Comparison of ENCODE assay signal across 13 cellular contexts in the genomic region with DNA sequence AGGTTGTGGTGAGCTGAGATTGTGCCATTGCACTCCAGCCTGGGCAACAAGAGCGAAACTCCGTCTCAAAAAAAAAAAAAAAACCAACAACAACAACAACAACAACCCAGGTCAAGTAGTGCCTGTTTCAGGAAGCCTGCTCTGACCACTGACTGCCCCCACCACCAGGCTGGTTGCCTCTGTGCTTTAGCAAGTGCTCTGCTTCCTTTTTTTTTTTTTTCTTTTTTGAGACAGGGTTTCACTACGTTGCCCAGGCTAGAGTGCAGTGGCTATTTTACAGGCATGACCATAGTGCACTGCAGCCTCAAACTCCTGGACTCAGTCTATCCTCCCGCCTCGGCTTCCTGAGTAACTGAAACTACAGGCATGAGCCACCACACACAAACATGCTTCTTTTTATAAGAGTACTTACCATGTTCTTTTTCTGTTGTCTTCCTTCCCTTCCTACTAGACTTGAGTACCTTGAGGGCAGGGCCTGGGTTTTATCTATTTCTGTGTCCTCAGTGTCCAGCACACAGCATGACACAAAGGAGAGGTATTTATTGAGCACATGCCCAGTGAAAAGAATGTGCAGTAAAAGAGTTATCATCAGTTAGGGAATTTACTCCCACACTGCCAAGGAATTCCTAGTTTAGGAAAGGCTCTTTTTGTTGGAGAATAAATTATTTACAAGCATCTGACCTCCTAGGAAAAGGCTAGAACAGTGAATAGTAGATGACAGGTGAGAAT. TPM values are rescaled to one million over a fixed set of nuclear protein-coding genes. Genes with fewer than 3 reads are reported as not detected.
A peak's percentile ranks its signal among the peaks of the same experiment; 100 is the strongest.
DNase-seq lines count a peak whose midpoint lies in the region; ATAC-seq, FAIRE-seq and TF ChIP-seq lines count a peak whose summit lies in the region.
"Had no signal": no experiment of that assay in that cellular context is flagged by ENCODE, and none has a peak within 500 bp of the region (broad histone marks: within the 10 kb centered on the region; RNA-seq: fewer than 3 reads in every experiment).

No MANE protein-coding gene starts in this region.

- no peak for FAIRE-seq in GM12878 (lab: Jason Lieb, UNC)

- SMC1A ChIA-PET in GM12878 (lab: Charles Lee; ENCODE audit: uncharacterized antibody, unreplicated experiment) = no interaction called here

- no peak overlapping the region for H3K9ac ChIP-seq in GM12878 (ENCODE audit: control insufficient read depth, insufficient read depth, low read length)

- peaks cover 6% of the 10 kb centered on the region; the same call in 1 of the 2 replicates for H3K4me1 ChIP-seq in GM12878 (ENCODE audit: control insufficient read depth, insufficient read depth, low read length)
- peaks cover 18% of the 10 kb centered on the region for H3K4me1 ChIP-seq in mucosa of descending colon (ENCODE audit: low read depth)
- peaks cover 0 to 5% of the 10 kb centered on the region in 2 donors for H3K4me1 ChIP-seq in thyroid gland

- ATAC-seq in GM12878 (no peak), mucosa of descending colon (peak; percentile 73), GM21528 (IDR thresholded peaks at IDR 0.05; ENCODE audit: low FRiP score, unreplicated experiment) (no peak), GM19328 (IDR thresholded peaks at IDR 0.05; ENCODE audit: unreplicated experiment) (no peak)
- ATAC-seq: activated naive CD4-positive, alpha-beta T cell treated with anti-CD3 and anti-CD28 coated beads, Interleukin-2, amount 50 U/mL, for 72 hours; WTC11 had no signal

- H3K4me3 ChIP-seq in GM12878 (no peak overlapping the region), mucosa of descending colon (no peak overlapping the region), thyroid gland (replicated peaks in 1 of 3) (no peak overlapping the region)
- H3K4me3 ChIP-seq: testis had no signal

- CTCF ChIA-PET in GM12878 (lab: Yijun Ruan, JAX) = no interaction called here

- no peaks in the 10 kb centered on the region for H4K20me1 ChIP-seq in GM12878 (ENCODE audit: control insufficient read depth, insufficient read depth)

- RAD21 ChIA-PET in GM12878 (lab: Charles Lee; ENCODE audit: unreplicated experiment) = no interaction called here

- intact Hi-C loops in GM12878 (cut with micrococcal nuclease; ENCODE audit: unreplicated experiment) (no loop called here), mucosa of descending colon (cut with DNase I, micrococcal nuclease) (no loop called here), thyroid gland (cut with DNase I) (no loop called here)

- DNase-seq in Ammon's horn (ENCODE audit: low spot score) (peak; percentile 38), LoVo (ENCODE audit: low spot score) (peak; percentile 71), GM12878 (ENCODE audit: low read depth, low spot score) (no peak), mucosa of descending colon (no peak), thyroid gland (no peak), DMS79 treated with DMSO at 0.1 percent for 48 hours (lab: John Stamatoyannopoulos, UW) (no peak)
- DNase-seq: NCI-H524 treated with DMSO at 0.1 percent for 48 hours; stimulated activated CD4-positive, alpha-beta T cell treated with anti-CD3 and anti-CD28 coated beads, Interleukin-4, amount 100 ng/mL, for 1 hour; testis had no signal

- no TSS peak for BruUV-seq in GM12878 (replicated peaks; lab: Mats Ljungman, UMichigan)

- POLR2A ChIA-PET in GM12878 (lab: Charles Lee) = no interaction called here

- TF ChIP-seq CTCF in GM12878 (IDR thresholded peaks at IDR 0.05 in 2 of 3, conservative IDR thresholded peaks at IDR 0.05 in 1 of 3; ENCODE audit: control insufficient read depth in 2 of 3, extremely low read depth in 1 of 3, insufficient read depth in 1 of 3, low read depth in 3 of 3, low read length in 3 of 3) (no peak), mucosa of descending colon (IDR thresholded peaks at IDR 0.05) (no peak), thyroid gland (IDR thresholded peaks at IDR 0.05) (no peak)

- 0 out of 2 replicates have a peak overlapping the region, but pooled peaks have one; percentile 4 for H2AFZ ChIP-seq in GM12878 (ENCODE audit: control insufficient read depth, low read depth, low read length)

- no peak for TF ChIP-seq RAD21 in GM12878 (IDR thresholded peaks at IDR 0.05; ENCODE audit: insufficient read depth, low read depth, low read length)

- TF ChIP-seq EP300 in GM12878 (IDR thresholded peaks at IDR 0.05; ENCODE audit: borderline replicate concordance in 1 of 2, control insufficient read depth in 1 of 2, low read depth in 2 of 2, low read length in 2 of 2) = no peak

- H3K27ac ChIP-seq in GM12878 (ENCODE audit: control insufficient read depth, insufficient read depth) = no peak overlapping the region
- H3K27ac ChIP-seq in thyroid gland = no peak overlapping the region
- H3K27ac ChIP-seq: testis had no signal

- H3K36me3 ChIP-seq in GM12878 (ENCODE audit: control insufficient read depth in 2 of 2, insufficient read depth in 2 of 2, low read length in 1 of 2) (no peaks in the 10 kb centered on the region), mucosa of descending colon (ENCODE audit: low read depth) (no peaks in the 10 kb centered on the region), thyroid gland (no peaks in the 10 kb centered on the region)

- 14% methylated on average over 5 of the region's 5 CpGs for WGBS in GM12878 (ENCODE audit: insufficient coverage, insufficient replicate concordance, low lambda C conversion rate, missing lambda C conversion rate)
- 82 to 90% methylated on average over 5 of the region's 5 CpGs for WGBS in thyroid gland, 2 donors

- H3K27me3 ChIP-seq in GM12878 (replicated peaks in 1 of 2; ENCODE audit: control insufficient read depth in 2 of 2, insufficient read depth in 2 of 2, low read length in 1 of 2) (no peaks in the 10 kb centered on the region), thyroid gland (no peaks in the 10 kb centered on the region)
- H3K27me3 ChIP-seq: testis had no signal

- H3K79me2 ChIP-seq in GM12878 (ENCODE audit: control insufficient read depth, insufficient read depth, low read length) = no peaks in the 10 kb centered on the region

- no peak for TF ChIP-seq POLR2A in GM12878 (IDR thresholded peaks at IDR 0.05; ENCODE audit: low read depth, low read length)
- no peak for TF ChIP-seq POLR2A in thyroid gland (IDR thresholded peaks at IDR 0.05)

- in situ Hi-C loops in GM12878 (cut with MboI) = no loop called here

- H3K9me3 ChIP-seq in GM12878 (replicated peaks; ENCODE audit: control insufficient read depth, insufficient read depth, low read length) (no peaks in the 10 kb centered on the region), mucosa of descending colon (no peaks in the 10 kb centered on the region), thyroid gland (no peaks in the 10 kb centered on the region)
- H3K9me3 ChIP-seq: testis had no signal

- no peak overlapping the region for H3K4me2 ChIP-seq in GM12878 (ENCODE audit: control insufficient read depth, insufficient read depth)

TF ChIP-seq in GM12878, 131 proteins besides CTCF, POLR2A, EP300 and RAD21:
- TF ChIP-seq SP1 (IDR thresholded peaks at IDR 0.05; ENCODE audit: low read depth, low read length) (no peak), MYC (IDR thresholded peaks at IDR 0.05; ENCODE audit: insufficient read depth, insufficient read length, insufficient replicate concordance, low read length, severe bottlenecking) (no peak)

RNA-seq across cellular contexts. Expression of a gene that starts 9.9 kb away (rescaled TPM):
- total RNA-seq in GM12878 (2013; cell fraction: nucleolus; rRNA removed) = 3.2 and 4.1 TPM in 2 replicates
- 6.8 and 7.5 TPM in 2 replicates for total RNA-seq in GM12878 (2014; rRNA removed)
- 17.3 and 18.4 TPM in 2 replicates for total RNA-seq in GM12878 (2014; rRNA removed; fragmentation: Illumina TruSeq; extraction: Trizol)
- total RNA-seq in GM12878 (2021) = 20.0 and 20.2 TPM in 2 replicates
- polyA plus RNA-seq in GM12878 (2011; ENCODE audit: low read depth) = 7.8 TPM
- 13.7 and 16.1 TPM in 2 replicates for polyA plus RNA-seq in GM12878 (2011; rRNA removed)
- 14.9 and 19.2 TPM in 2 replicates for polyA plus RNA-seq in GM12878 (2011; cell fraction: cytosol; rRNA removed)
- polyA plus RNA-seq in GM12878 (2011; cell fraction: nucleus; rRNA removed) = 3.9 and 4.1 TPM in 2 replicates
- polyA plus RNA-seq in GM12878 (2012) = 7.1 and 9.2 TPM in 2 replicates
- polyA plus RNA-seq in GM12878 (2014; fragmentation: Illumina TruSeq; extraction: Trizol) = 15.4 and 15.7 TPM in 2 replicates
- polyA plus RNA-seq in GM12878 (2014; fragmentation: Nextera tagmentation; extraction: Ambion mirVana) = 10 to 100 TPM; 12.4 to 13.4 TPM
- polyA plus RNA-seq in GM12878 (2014; rRNA removed) = 13.1 and 14.0 TPM in 2 replicates
- polyA plus RNA-seq in GM12878 (2016; fragmentation: Nextera tagmentation; extraction: Ambion mirVana) = 10 to 100 TPM; 15.4 to 19.6 TPM
- 19.2 and 23.5 TPM in 2 replicates for polyA minus RNA-seq in GM12878 (2011; rRNA and poly(A)+ RNA removed)
- polyA minus RNA-seq in GM12878 (2011; cell fraction: cytosol; rRNA and poly(A)+ RNA removed) = 4.9 and 5.6 TPM in 2 replicates
- polyA minus RNA-seq in GM12878 (2011; cell fraction: nucleus; rRNA and poly(A)+ RNA removed) = 0.97 and 2.4 TPM in 2 replicates
- 10 to 100 TPM; 18.6 to 22.0 (median 20.3) TPM for total RNA-seq in mucosa of descending colon
- 10 to 100 TPM; 10.6 to 14.7 (median 11.5) TPM for total RNA-seq in thyroid gland

RNA-seq across cellular contexts. Expression of a gene that starts 18.2 kb away (rescaled TPM):
- 22.4 and 24.8 TPM in 2 replicates for total RNA-seq in GM12878 (2013; cell fraction: nucleolus; rRNA removed)
- 8.5 and 11.7 TPM in 2 replicates for total RNA-seq in GM12878 (2014; rRNA removed)
- 8.1 and 8.4 TPM in 2 replicates for total RNA-seq in GM12878 (2014; rRNA removed; fragmentation: Illumina TruSeq; extraction: Trizol)
- total RNA-seq in GM12878 (2021) = 8.0 and 8.6 TPM in 2 replicates
- polyA plus RNA-seq in GM12878 (2011; ENCODE audit: low read depth) = 1.4 TPM
- 7.8 and 10.0 TPM in 2 replicates for polyA plus RNA-seq in GM12878 (2011; rRNA removed)
- 4.4 and 4.5 TPM in 2 replicates for polyA plus RNA-seq in GM12878 (2011; cell fraction: cytosol; rRNA removed)
- polyA plus RNA-seq in GM12878 (2011; cell fraction: nucleus; rRNA removed) = 2.0 and 2.6 TPM in 2 replicates
- 2.2 and 3.3 TPM in 2 replicates for polyA plus RNA-seq in GM12878 (2012)
- polyA plus RNA-seq in GM12878 (2014; fragmentation: Illumina TruSeq; extraction: Trizol) = 4.4 and 5.0 TPM in 2 replicates
- polyA plus RNA-seq in GM12878 (2014; fragmentation: Nextera tagmentation; extraction: Ambion mirVana) = 1 to 10 TPM; 1.8 to 2.6 TPM
- 3.5 and 4.0 TPM in 2 replicates for polyA plus RNA-seq in GM12878 (2014; rRNA removed)
- 1 to 10 TPM; 4.2 to 6.3 TPM for polyA plus RNA-seq in GM12878 (2016; fragmentation: Nextera tagmentation; extraction: Ambion mirVana)
- 22.2 and 22.4 TPM in 2 replicates for polyA minus RNA-seq in GM12878 (2011; rRNA and poly(A)+ RNA removed)
- polyA minus RNA-seq in GM12878 (2011; cell fraction: cytosol; rRNA and poly(A)+ RNA removed) = 3.9 and 6.1 TPM in 2 replicates
- 8.2 and 8.9 TPM in 2 replicates for polyA minus RNA-seq in GM12878 (2011; cell fraction: nucleus; rRNA and poly(A)+ RNA removed)
- 10 to 100 TPM; 28.6 to 56.6 (median 35.7) TPM for total RNA-seq in mucosa of descending colon
- 10 to 100 TPM; 64.8 to 88.2 (median 82.2) TPM for total RNA-seq in thyroid gland

Comparison
In these comparisons a context has a peak if more than half of its experiments do, and no peak if none do; other contexts are left out.
1. DNase-seq: peak in Ammon's horn (single experiment) and LoVo (single experiment); none in GM12878 (single experiment), mucosa of descending colon (0 of 3), thyroid gland (0 of 2) and DMS79 treated with DMSO at 0.1 percent for 48 hours (single experiment).